In the genomic region with DNA sequence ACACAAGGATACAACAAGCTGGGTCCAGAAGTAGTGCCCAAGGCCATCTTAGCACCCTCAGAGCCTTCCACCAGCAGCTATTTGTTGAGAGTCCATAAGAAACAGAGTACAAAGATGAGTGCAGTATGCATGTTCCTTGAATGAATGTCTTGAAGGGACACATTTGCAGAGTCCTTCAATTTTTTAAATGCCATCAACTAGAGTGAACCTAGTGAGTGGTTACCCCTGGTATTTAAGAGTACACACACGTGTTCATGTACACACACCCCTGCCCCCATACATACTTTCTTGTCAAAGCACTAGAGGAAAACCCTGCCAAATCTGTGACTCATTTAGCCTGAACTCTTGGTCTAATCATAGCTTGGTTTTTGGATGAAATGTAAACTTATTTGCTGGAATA, we compare ENCODE assay signal across 1 cellular context.
TF ChIP-seq lines count a peak whose summit lies in the region.

No MANE protein-coding gene starts in this region.

TF ChIP-seq in HEK293, 187 proteins besides CTCF, POLR2A, EP300 and RAD21 (continued from another document):
- TF ChIP-seq ZNF654 (tag by site-specific recombination; IDR thresholded peaks at IDR 0.05; ENCODE audit: low read depth) = no peak
